ENCODE assay signal across 5 cellular contexts in the genomic region with DNA sequence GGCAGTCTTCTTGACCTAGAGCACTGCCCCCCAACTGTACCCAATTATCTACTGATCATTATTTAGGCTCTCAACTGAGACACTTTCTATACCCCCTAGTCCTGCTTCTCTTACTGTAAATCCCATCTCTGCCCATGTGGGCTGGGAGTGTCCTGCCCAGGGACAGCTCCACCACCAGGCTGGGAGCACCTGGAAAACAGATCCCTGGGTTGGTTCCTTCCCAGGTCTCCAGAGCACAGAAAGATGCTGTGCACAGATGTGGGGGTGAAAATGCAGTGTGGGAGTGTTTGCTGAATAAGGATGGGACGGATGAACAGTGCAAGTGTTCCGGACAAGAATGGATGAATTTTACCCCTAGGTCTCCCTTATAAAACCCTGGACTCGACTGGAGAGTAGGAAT. TPM values are rescaled to one million over a fixed set of nuclear protein-coding genes. Genes with fewer than 3 reads are reported as not detected.
"Had no signal": no experiment of that assay in that cellular context is flagged by ENCODE, and none has a peak within 500 bp of the region (broad histone marks: within the 10 kb centered on the region; RNA-seq: fewer than 3 reads in every experiment).

No MANE protein-coding gene starts in this region.

- H3K4me3 ChIP-seq: K562 had no signal

- H3K27ac ChIP-seq: HL-60 had no signal

- DNase-seq: IMR-90, KBM-7 had no signal

RNA-seq across cellular contexts. Expression of a gene that starts 12.7 kb away (rescaled TPM):
- total RNA-seq: HT-29, IMR-90 had no signal

RNA-seq across cellular contexts. Expression of a gene that starts 49.2 kb away (rescaled TPM):
- total RNA-seq: IMR-90, K562 had no signal
